In the genomic region with DNA sequence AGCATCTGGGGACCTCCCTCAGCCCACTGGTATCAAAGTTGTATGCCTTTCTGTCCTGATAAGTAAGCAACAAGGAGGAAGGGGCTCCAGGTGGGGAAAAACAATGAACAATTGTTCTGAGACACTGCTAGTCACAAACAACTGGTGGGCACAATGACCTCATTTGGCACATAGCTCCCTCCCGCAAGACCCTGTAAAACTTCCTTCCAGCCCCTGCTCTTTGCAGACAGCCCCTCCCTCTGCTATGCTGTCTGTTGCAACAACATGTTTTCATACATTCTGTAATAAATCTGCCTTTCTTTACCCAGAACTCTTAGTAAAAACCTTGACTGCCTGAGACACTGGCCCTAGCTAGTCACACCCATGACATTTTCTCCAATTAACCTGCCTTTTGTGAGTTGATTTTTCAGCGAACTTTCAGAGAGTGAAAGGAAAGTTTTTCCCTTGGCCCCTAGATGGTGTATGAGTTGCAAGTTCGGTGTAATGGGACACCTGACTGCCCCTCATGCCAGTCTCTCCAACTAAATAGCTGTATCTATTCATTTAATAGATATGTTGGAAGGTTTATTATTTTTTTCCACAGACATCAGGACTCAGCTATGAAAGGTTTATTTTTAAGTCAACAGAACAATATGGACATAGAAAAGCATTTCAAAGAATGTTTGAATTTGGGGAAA, we compare ENCODE assay signal across 10 cellular contexts.
DNase-seq lines count a peak whose midpoint lies in the region; ATAC-seq and TF ChIP-seq lines count a peak whose summit lies in the region.
"Had no signal": no experiment of that assay in that cellular context is flagged by ENCODE, and none has a peak within 500 bp of the region (broad histone marks: within the 10 kb centered on the region; RNA-seq: fewer than 3 reads in every experiment).

No MANE protein-coding gene starts in this region.

- H2BK5ac ChIP-seq in IMR-90 (ENCODE audit: low read depth, low read length, poor library complexity, severe bottlenecking) = no peak overlapping the region

- peaks cover 10 to 72% (median 32%) of the 10 kb centered on the region in 3 donors for H3K36me3 Mint-ChIP-seq in CD8-positive, alpha-beta memory T cell

- H3K9me3 ChIP-seq in CD8-positive, alpha-beta memory T cell (ENCODE audit: low read length) = no peaks in the 10 kb centered on the region
- no peaks in the 10 kb centered on the region for H3K9me3 ChIP-seq in IMR-90 (ENCODE audit: control insufficient read depth, insufficient read depth, low read length)
- H3K9me3 ChIP-seq: ascending aorta had no signal

- H3K9ac ChIP-seq in IMR-90 (ENCODE audit: low read depth, low read length) = no peak overlapping the region

- peak overlapping the region in 5 of 8 donors; percentile 6 to 87 (median 54) for H3K27ac Mint-ChIP-seq in CD8-positive, alpha-beta memory T cell

- H3K27me3 ChIP-seq in CD8-positive, alpha-beta memory T cell (ENCODE audit: insufficient read depth, low read length, poor library complexity, severe bottlenecking) = no peaks in the 10 kb centered on the region
- H3K27me3 ChIP-seq in IMR-90 (ENCODE audit: control insufficient read depth, insufficient read depth, low read length) (no peaks in the 10 kb centered on the region), brain microvascular endothelial cell (replicated peaks) (no peaks in the 10 kb centered on the region)
- H3K27me3 ChIP-seq: ascending aorta had no signal

- H3K23ac ChIP-seq in IMR-90 (ENCODE audit: low read depth, low read length) = no peak overlapping the region

- H3K14ac ChIP-seq in IMR-90 (replicated peaks; ENCODE audit: low read depth, low read length) = no peak overlapping the region

- POLR2A ChIA-PET in CD8-positive, alpha-beta memory T cell (lab: Charles Lee) = no interaction called here
- POLR2A ChIA-PET in IMR-90 (lab: Charles Lee; ENCODE audit: unreplicated experiment) = interaction anchor here (1.0 kb wide), 1 partner anchor 18 kb away, joined by 3 read pairs; no protein-coding TSS in a partner anchor

- no peaks in the 10 kb centered on the region for H3K9me1 ChIP-seq in IMR-90 (ENCODE audit: insufficient read depth, low read length)

- peak; percentile 46 for TF ChIP-seq RAD21 in IMR-90 (IDR thresholded peaks at IDR 0.05; ENCODE audit: low read length)

- dilution Hi-C loops in IMR-90 (cut with HindIII; ENCODE audit: low sequenced_read_pairs, unreplicated experiment) = no loop called here

- H2AK9ac ChIP-seq in IMR-90 (replicated peaks; ENCODE audit: low read depth, low read length, poor library complexity) = no peak overlapping the region

- no peak overlapping the region for H4K5ac ChIP-seq in IMR-90 (ENCODE audit: low read depth, low read length)

- no peak overlapping the region for H3K4me3 ChIP-seq in CD8-positive, alpha-beta memory T cell (ENCODE audit: low read length)
- H3K4me3 ChIP-seq in IMR-90 (ENCODE audit: insufficient read depth, low read depth, low read length) (no peak overlapping the region), brain microvascular endothelial cell (ENCODE audit: low read depth, low read length) (no peak overlapping the region)
- H3K4me3 ChIP-seq: ascending aorta, smooth muscle cell had no signal

- no peak overlapping the region for H3K4me3 Mint-ChIP-seq in CD8-positive, alpha-beta memory T cell

- ATAC-seq in IMR-90 (ENCODE audit: low read depth) (peak; percentile 68), GM21367 (IDR thresholded peaks at IDR 0.05; ENCODE audit: unreplicated experiment) (no peak), HG03095 (IDR thresholded peaks at IDR 0.05; ENCODE audit: unreplicated experiment) (no peak)
- no peak for ATAC-seq in activated CD4-positive, CD25-positive, alpha-beta regulatory T cell treated with anti-CD3 and anti-CD28 coated beads, Interleukin-2, amount 50 U/mL, for 24 hours

- H3K27me3 Mint-ChIP-seq in CD8-positive, alpha-beta memory T cell = peaks cover 0 to 1% of the 10 kb centered on the region in 2 donors

- no peak overlapping the region for H3K4me2 ChIP-seq in IMR-90 (ENCODE audit: low read depth, low read length)
- H3K4me2 ChIP-seq: smooth muscle cell had no signal

- no peak overlapping the region for H2BK15ac ChIP-seq in IMR-90 (ENCODE audit: low read depth, low read length)

- H3K18ac ChIP-seq in IMR-90 (ENCODE audit: low read depth, low read length) = no peak overlapping the region

- in situ Hi-C loops in IMR-90 (cut with MboI; ENCODE audit: low sequenced_read_pairs) = no loop called here
- in situ Hi-C loops in brain microvascular endothelial cell (cut with HindIII; ENCODE audit: low pct_ligation_motif_present, low sequenced_read_pairs) = no loop called here

- H4K91ac ChIP-seq in IMR-90 (ENCODE audit: insufficient read depth, low read depth, low read length) = no peak overlapping the region

- H2BK120ac ChIP-seq in IMR-90 (ENCODE audit: low read depth, low read length) = no peak overlapping the region

- no peak for DNase-seq in CD8-positive, alpha-beta memory T cell
- DNase-seq in IMR-90 = peak; percentile 28
- no peak for DNase-seq in brain microvascular endothelial cell
- peak; percentile 60 for DNase-seq in medulla oblongata (ENCODE audit: extremely low spot score)
- DNase-seq in ecto neural progenitor cell (ENCODE audit: low spot score) = no peak

- peak; percentile 39 for TF ChIP-seq CTCF in IMR-90 (conservative IDR thresholded peaks at IDR 0.05; ENCODE audit: low read depth, low read length)
- peak; percentile 59 for TF ChIP-seq CTCF in brain microvascular endothelial cell (IDR thresholded peaks at IDR 0.05; ENCODE audit: low read depth, low read length, missing control alignments)

- intact Hi-C loops in IMR-90 (cut with micrococcal nuclease) = no loop called here

- H2AFZ ChIP-seq in IMR-90 (replicated peaks; ENCODE audit: low read length, poor library complexity) = no peak overlapping the region

- H3K9me3 Mint-ChIP-seq in CD8-positive, alpha-beta memory T cell = no peaks in the 10 kb centered on the region

- no peak overlapping the region for H3K4ac ChIP-seq in IMR-90 (ENCODE audit: low read depth, low read length)

- CTCF ChIA-PET in CD8-positive, alpha-beta memory T cell (lab: Charles Lee) = no interaction called here
- CTCF ChIA-PET in IMR-90 (lab: Yijun Ruan, JAX) = interaction anchor here (0.6 to 1.2 kb wide), 4 partner anchors 9 to 332 kb away, joined by 3 to 4 read pairs (median 4); no protein-coding TSS in a partner anchor

- no peak overlapping the region for H2AK5ac ChIP-seq in IMR-90 (ENCODE audit: low read depth, low read length)

- WGBS in IMR-90 (ENCODE audit: extremely low coverage in 2 of 2, insufficient read length in 1 of 2), 2 experiments = 100% methylated on average over 1 of the region's 3 CpGs; no CpG with 5 or more reads in 1 of the 2 experiments

- H2BK20ac ChIP-seq in IMR-90 (ENCODE audit: low read depth, low read length) = no peak overlapping the region

- no peaks in the 10 kb centered on the region for H3K4me1 ChIP-seq in CD8-positive, alpha-beta memory T cell (ENCODE audit: insufficient read depth, low read length)
- peaks cover 2% of the 10 kb centered on the region; the same call in 1 of the 2 replicates for H3K4me1 ChIP-seq in IMR-90 (ENCODE audit: control insufficient read depth, insufficient read depth, low read length)
- H3K4me1 ChIP-seq: ascending aorta had no signal

- H3K36me3 ChIP-seq in CD8-positive, alpha-beta memory T cell (ENCODE audit: insufficient read depth, low read length) = peaks cover 4% of the 10 kb centered on the region
- H3K36me3 ChIP-seq in IMR-90 (ENCODE audit: control insufficient read depth, insufficient read depth, low read length) (peaks cover 8% of the 10 kb centered on the region; the same call in 1 of the 2 replicates), brain microvascular endothelial cell (replicated peaks) (no peaks in the 10 kb centered on the region)

- TF ChIP-seq POLR2A in IMR-90 (IDR thresholded peaks at IDR 0.05; ENCODE audit: low read depth, low read length) = no peak

- H4K20me1 ChIP-seq in IMR-90 (ENCODE audit: insufficient read depth, low read length) = no peaks in the 10 kb centered on the region

- no peak overlapping the region for H3K56ac ChIP-seq in IMR-90 (ENCODE audit: extremely low read depth, insufficient read depth, low read length)

- no TSS peak for BruUV-seq in IMR-90 (replicated peaks; lab: Mats Ljungman, UMichigan)

- H4K8ac ChIP-seq in IMR-90 (ENCODE audit: low read depth in 2 of 2, low read length in 2 of 2) = no peak overlapping the region

- no peaks in the 10 kb centered on the region for H3K79me1 ChIP-seq in IMR-90 (ENCODE audit: low read depth in 1 of 2, low read length in 2 of 2)

- H3K27ac ChIP-seq in CD8-positive, alpha-beta memory T cell (ENCODE audit: low read depth, low read length) = no peak overlapping the region
- H3K27ac ChIP-seq in IMR-90 (ENCODE audit: insufficient read depth, low read length) (no peak overlapping the region), brain microvascular endothelial cell (no peak overlapping the region)
- H3K27ac ChIP-seq: ascending aorta had no signal

- peaks cover 0 to 3% (median 0%) of the 10 kb centered on the region in 3 donors for H3K4me1 Mint-ChIP-seq in CD8-positive, alpha-beta memory T cell

TF ChIP-seq in IMR-90, 13 proteins besides CTCF, POLR2A, EP300 and RAD21 (continues in another document):
- no peak for TF ChIP-seq MXI1 (IDR thresholded peaks at IDR 0.05; ENCODE audit: borderline replicate concordance, low read depth, low read length)
- no peak for TF ChIP-seq RFX5 (IDR thresholded peaks at IDR 0.05; ENCODE audit: low read depth, low read length)
- no peak for TF ChIP-seq MAZ (IDR thresholded peaks at IDR 0.05; ENCODE audit: borderline replicate concordance, low read depth, low read length)
- TF ChIP-seq FOS (IDR thresholded peaks at IDR 0.05; ENCODE audit: low read depth, low read length) = no peak
- TF ChIP-seq, protein P1, sequence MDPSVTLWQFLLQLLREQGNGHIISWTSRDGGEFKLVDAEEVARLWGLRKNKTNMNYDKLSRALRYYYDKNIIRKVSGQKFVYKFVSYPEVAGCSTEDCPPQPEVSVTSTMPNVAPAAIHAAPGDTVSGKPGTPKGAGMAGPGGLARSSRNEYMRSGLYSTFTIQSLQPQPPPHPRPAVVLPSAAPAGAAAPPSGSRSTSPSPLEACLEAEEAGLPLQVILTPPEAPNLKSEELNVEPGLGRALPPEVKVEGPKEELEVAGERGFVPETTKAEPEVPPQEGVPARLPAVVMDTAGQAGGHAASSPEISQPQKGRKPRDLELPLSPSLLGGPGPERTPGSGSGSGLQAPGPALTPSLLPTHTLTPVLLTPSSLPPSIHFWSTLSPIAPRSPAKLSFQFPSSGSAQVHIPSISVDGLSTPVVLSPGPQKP (IDR thresholded peaks at IDR 0.05; ENCODE audit: borderline replicate concordance, low read depth, low read length) = no peak
- no peak for TF ChIP-seq CEBPB (IDR thresholded peaks at IDR 0.05; ENCODE audit: low read depth, low read length)
- TF ChIP-seq NFE2L2 (IDR thresholded peaks at IDR 0.05; ENCODE audit: low read depth, low read length) = no peak

Comparison
In these comparisons a context has a peak if more than half of its experiments do, and no peak if none do; other contexts are left out.
1. DNase-seq: peak in IMR-90 (single experiment) and medulla oblongata (single experiment); none in CD8-positive, alpha-beta memory T cell (0 of 5), brain microvascular endothelial cell (single experiment) and ecto neural progenitor cell (single experiment).